ENCODE assay signal across 8 cellular contexts in the genomic region with DNA sequence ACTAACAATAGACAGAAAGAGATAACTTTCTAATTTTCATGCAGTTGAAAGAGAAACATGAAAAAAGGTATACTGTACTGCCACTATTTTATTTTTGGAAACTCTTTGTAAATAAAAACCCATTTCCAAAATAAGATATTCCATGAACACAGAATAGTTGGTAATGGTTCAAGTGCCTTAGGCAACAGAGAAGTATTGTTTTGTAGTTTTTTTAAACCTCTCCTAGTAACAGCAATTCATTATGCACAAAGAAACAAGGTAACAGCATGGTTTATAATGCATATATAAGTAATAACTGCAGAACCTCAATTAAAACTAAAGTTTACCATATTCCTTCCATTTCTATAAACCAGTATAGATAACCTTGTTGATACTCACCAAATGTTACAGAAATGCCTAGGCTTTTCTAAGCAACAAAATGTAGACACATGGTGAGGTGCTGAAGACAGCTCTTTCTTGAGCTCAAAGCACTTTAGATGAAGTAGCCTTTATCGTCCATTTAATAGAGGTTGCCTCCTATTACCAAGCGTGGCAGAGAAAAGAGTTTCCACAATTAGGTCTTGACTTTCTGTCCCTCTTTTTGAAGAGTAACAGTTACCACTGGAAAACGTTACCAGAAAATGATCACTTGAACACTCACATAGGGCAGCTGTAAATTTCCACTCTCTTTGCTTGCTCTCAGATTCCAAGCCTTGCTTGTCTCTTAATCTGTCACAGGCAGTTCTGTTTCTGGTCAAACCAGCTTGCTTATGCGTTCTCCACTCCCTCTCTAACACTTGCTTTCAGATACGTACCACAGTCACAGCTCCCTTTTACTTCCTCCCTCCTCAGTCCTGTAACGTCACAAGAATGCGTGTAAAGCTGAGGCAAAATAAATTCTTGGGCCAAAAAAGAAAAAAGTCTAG. TPM values are rescaled to one million over a fixed set of nuclear protein-coding genes. Genes with fewer than 3 reads are reported as not detected.
DNase-seq lines count a peak whose midpoint lies in the region; ATAC-seq and TF ChIP-seq lines count a peak whose summit lies in the region.

No MANE protein-coding gene starts in this region.

- H3K4me3 Mint-ChIP-seq in Caco-2 (ENCODE audit: unreplicated experiment) = peak overlapping the region; percentile 72

- H3K9me3 ChIP-seq in Caco-2 (peaks cover 6% of the 10 kb centered on the region), adrenal gland (replicated peaks in 1 of 3) (peaks cover 0 to 8% (median 6%) of the 10 kb centered on the region in 3 donors), spleen (peaks cover 3 to 27% (median 21%) of the 10 kb centered on the region in 8 donors)

- H3K27ac ChIP-seq in adrenal gland = peak overlapping the region; percentile 19 to 87 (median 81)
- H3K27ac ChIP-seq in spleen = peak overlapping the region in 6 of 8 donors; percentile 5 to 66 (median 52)

- TF ChIP-seq POLR2A in adrenal gland (IDR thresholded peaks at IDR 0.05) = peak in 1 of 2 donors; percentile 80
- no peak for TF ChIP-seq POLR2A in spleen (IDR thresholded peaks at IDR 0.05)

- no peak for TF ChIP-seq CTCF in Caco-2 (IDR thresholded peaks at IDR 0.05; ENCODE audit: insufficient read depth in 1 of 2, low read depth in 1 of 2, low read length in 1 of 2, severe bottlenecking in 1 of 2, unreplicated experiment in 1 of 2)
- TF ChIP-seq CTCF in adrenal gland (IDR thresholded peaks at IDR 0.05) = no peak
- no peak for TF ChIP-seq CTCF in spleen (IDR thresholded peaks at IDR 0.05 in 8 of 11, conservative IDR thresholded peaks at IDR 0.05 in 3 of 11)

- CTCF ChIA-PET in Caco-2 (lab: Charles Lee) = interaction anchor here (0.8 kb wide), 1 partner anchor 206 kb away, joined by 3 read pairs; no protein-coding TSS in a partner anchor

- peaks cover 28% of the 10 kb centered on the region for H3K9me3 Mint-ChIP-seq in Caco-2 (ENCODE audit: unreplicated experiment)

- H3K4me1 ChIP-seq in Caco-2 (peaks cover 30% of the 10 kb centered on the region), adrenal gland (replicated peaks in 1 of 2) (peaks cover 7% of the 10 kb centered on the region in 2 donors), spleen (peaks cover 0 to 8% (median 0%) of the 10 kb centered on the region in 6 donors)

- 7 to 10% (median 8%) methylated on average over 7 of the region's 7 CpGs for WGBS in adrenal gland, 4 donors
- 18 to 28% (median 27%) methylated on average over 7 of the region's 7 CpGs for WGBS in spleen, 5 donors

- DNase-seq in Caco-2 = peak; percentile 67 to 74
- DNase-seq in adrenal gland = peak in 6 of 7 donors; percentile 33 to 73 (median 48)
- DNase-seq in iPS-NIHi7 (ENCODE audit: extremely low spot score) = peak; percentile 30
- DNase-seq in spleen = no peak
- no peak for DNase-seq in activated CD8-positive, alpha-beta memory T cell treated with anti-CD3 and anti-CD28 coated beads, Interleukin-2, amount 50 U/mL, for 4 hours
- no peak for DNase-seq in NCI-H2227 treated with DMSO at 0.1 percent for 48 hours (lab: John Stamatoyannopoulos, UW)
- no peak for DNase-seq in LoVo (ENCODE audit: low spot score)

- H3K27ac Mint-ChIP-seq in Caco-2 (ENCODE audit: unreplicated experiment) = peak overlapping the region; percentile 58

- H3K4me3 ChIP-seq in Caco-2 (ENCODE audit: low read depth, low read length) = peak overlapping the region; percentile 33
- H3K4me3 ChIP-seq in adrenal gland = peak overlapping the region; percentile 5 to 50 (median 34)
- peak overlapping the region in 2 of 8 donors; percentile 10 to 24 for H3K4me3 ChIP-seq in spleen

- peaks cover 6% of the 10 kb centered on the region for H3K4me1 Mint-ChIP-seq in Caco-2 (ENCODE audit: low read depth, unreplicated experiment)

- H3K36me3 ChIP-seq in Caco-2 (ENCODE audit: control insufficient read depth, insufficient read depth, low read length) (no peaks in the 10 kb centered on the region), adrenal gland (replicated peaks in 1 of 2) (no peaks in the 10 kb centered on the region), spleen (peaks cover 0 to 5% (median 0%) of the 10 kb centered on the region in 6 donors)

- ATAC-seq in HG02884 (IDR thresholded peaks at IDR 0.05; ENCODE audit: unreplicated experiment) = peak; percentile 90

- BruUV-seq in Caco-2 (replicated peaks; lab: Mats Ljungman, UMichigan) = TSS peak; percentile 54

- H3K27me3 Mint-ChIP-seq in Caco-2 (ENCODE audit: insufficient read depth, unreplicated experiment) = no peaks in the 10 kb centered on the region

- H3K27me3 ChIP-seq in Caco-2 (replicated peaks; ENCODE audit: control insufficient read depth, insufficient read depth, low read length) (no peaks in the 10 kb centered on the region), adrenal gland (no peaks in the 10 kb centered on the region), spleen (replicated peaks in 1 of 7) (no peaks in the 10 kb centered on the region)

- peaks cover 6% of the 10 kb centered on the region for H3K36me3 Mint-ChIP-seq in Caco-2 (ENCODE audit: insufficient read depth, unreplicated experiment)

- POLR2A ChIA-PET in Caco-2 (lab: Charles Lee) = interaction anchor here (1.1 to 1.2 kb wide), 2 partner anchors 29 to 43 kb away, joined by 3 to 6 read pairs; a partner anchor contains a TSS

- intact Hi-C loops in Caco-2 (cut with micrococcal nuclease; ENCODE audit: unreplicated experiment) = loop anchor here (1.0 to 2.0 kb wide), 3 partner anchors 28 to 100 kb away; a partner anchor contains a TSS
- intact Hi-C loops in adrenal gland (cut with DNase I) = no loop called here
- intact Hi-C loops in spleen (cut with DNase I; ENCODE audit: low total_unique reads) = no loop called here

RNA-seq across cellular contexts. Expression of a gene that starts 42.9 kb away (rescaled TPM):
- total RNA-seq in Caco-2 (2022) (40.6 and 48.6 TPM in 2 replicates), adrenal gland (100 to 1,000 TPM in 1 of 8 donors, 10 to 100 TPM in 7; 19.8 to 115 (median 54.0) TPM), spleen (1 to 10 TPM; 5.0 to 7.5 (median 6.2) TPM)
- polyA plus RNA-seq in adrenal gland (10 to 100 TPM; 17.8 to 23.0 (median 22.4) TPM), spleen (1 to 10 TPM; 1.6 to 3.2 (median 2.0) TPM)

RNA-seq across cellular contexts. Expression of a gene that starts 43.1 kb away (rescaled TPM):
- total RNA-seq in Caco-2 (2022) (14.7 and 15.5 TPM in 2 replicates), adrenal gland (10 to 100 TPM in 6 of 8 donors, 1 to 10 TPM in 2; 7.4 to 21.3 (median 13.5) TPM), spleen (10 to 100 TPM; 18.7 to 26.7 (median 21.9) TPM)
- polyA plus RNA-seq in adrenal gland (10 to 100 TPM in 2 of 3 donors, 1 to 10 TPM in 1; 4.4 to 14.7 (median 10.9) TPM), spleen (1 to 10 TPM; 5.4 to 6.4 (median 6.1) TPM)

Comparison
In these comparisons a context has a peak if more than half of its experiments do, and no peak if none do; other contexts are left out.
1. DNase-seq: peak in Caco-2 (2 of 2), adrenal gland (6 of 7) and iPS-NIHi7 (single experiment); none in spleen (single experiment), activated CD8-positive, alpha-beta memory T cell treated with anti-CD3 and anti-CD28 coated beads, Interleukin-2, amount 50 U/mL, for 4 hours (single experiment), NCI-H2227 treated with DMSO at 0.1 percent for 48 hours (single experiment) and LoVo (single experiment).